In the genomic region with DNA sequence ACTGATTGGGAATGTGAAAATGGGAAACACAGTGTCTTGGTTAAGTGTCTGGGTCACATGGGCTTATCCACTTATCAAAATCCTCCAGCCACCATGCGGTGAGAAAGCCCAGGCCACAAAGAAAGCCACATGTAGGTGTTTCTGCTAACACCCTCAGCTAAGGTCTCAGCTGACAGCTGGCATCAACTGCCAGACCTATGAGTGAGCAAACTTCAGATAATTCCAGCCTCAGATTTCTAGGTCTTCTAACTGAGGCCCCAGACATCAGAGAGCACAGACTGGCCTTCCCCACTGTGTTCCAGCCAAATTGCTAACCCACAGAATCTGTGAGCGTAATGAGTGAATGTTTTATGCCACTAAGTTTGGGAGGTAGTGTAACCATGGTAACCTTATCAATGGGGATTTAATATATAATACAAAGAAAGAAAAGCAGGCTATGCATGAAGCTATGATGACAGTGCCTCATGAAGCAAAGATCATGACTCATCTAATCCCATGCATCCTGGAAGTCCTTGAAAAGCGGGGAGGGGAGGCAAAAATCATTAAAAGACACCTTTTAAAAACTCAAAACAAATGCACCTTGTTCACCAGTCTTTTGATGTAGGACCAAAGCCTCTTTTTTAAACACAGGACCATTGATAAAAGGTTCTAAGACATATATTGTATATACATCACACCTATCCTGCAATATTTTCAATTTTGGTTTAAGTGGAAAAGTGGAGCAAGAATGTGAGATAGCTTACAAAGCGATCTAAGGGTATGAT, we compare ENCODE assay signal across 8 cellular contexts. TPM values are rescaled to one million over a fixed set of nuclear protein-coding genes. Genes with fewer than 3 reads are reported as not detected.
DNase-seq lines count a peak whose midpoint lies in the region; ATAC-seq and TF ChIP-seq lines count a peak whose summit lies in the region.
"Not testable (repeated sequence)": the region's sequence is repeated elsewhere in the genome, so short reads cannot be mapped to it uniquely, and the experiment has no call there.

No MANE protein-coding gene starts in this region.

- H3K9me3 ChIP-seq in HUES48 (ENCODE audit: control insufficient read depth, insufficient read depth, low read length); upper lobe of right lung: not testable (repeated sequence)

- intact Hi-C loops in upper lobe of right lung (cut with DNase I): not testable (repeated sequence)

- not testable (repeated sequence) for H3K4me3 Mint-ChIP-seq in HFFc6; activated naive CD8-positive, alpha-beta T cell treated with anti-CD3 and anti-CD28 coated beads, Interleukin-2, amount 50 U/mL, for 24 hours; mesothelial cell of epicardium

- H3K4me1 ChIP-seq in HUES48 (ENCODE audit: control insufficient read depth, insufficient read depth, low read length); upper lobe of right lung: not testable (repeated sequence)
- peaks cover 14% of the 10 kb centered on the region for H3K4me1 ChIP-seq in foreskin keratinocyte

- peak overlapping the region; percentile 45 for H3K27ac ChIP-seq in HUES48 (ENCODE audit: low read depth, low read length)
- not testable (repeated sequence) for H3K27ac ChIP-seq in foreskin keratinocyte, upper lobe of right lung

- DNase-seq in HFFc6: peak; percentile 28
- DNase-seq in SW480 (ENCODE audit: low spot score): peak; percentile 81
- not testable (repeated sequence) for DNase-seq in activated naive CD8-positive, alpha-beta T cell treated with anti-CD3 and anti-CD28 coated beads, Interleukin-2, amount 50 U/mL, for 24 hours; mesothelial cell of epicardium (ENCODE audit: low spot score in 2 of 2, unreplicated experiment in 2 of 2); upper lobe of right lung
- DNase-seq in foreskin keratinocyte: peak in 1 of 2 donors; percentile 23

- H3K36me3 Mint-ChIP-seq in HFFc6 (ENCODE audit: low read depth): not testable (repeated sequence)
- H3K36me3 Mint-ChIP-seq in activated naive CD8-positive, alpha-beta T cell treated with anti-CD3 and anti-CD28 coated beads, Interleukin-2, amount 50 U/mL, for 24 hours (ENCODE audit: low read depth): peaks cover 13% of the 10 kb centered on the region
- peaks cover 16% of the 10 kb centered on the region for H3K36me3 Mint-ChIP-seq in mesothelial cell of epicardium

- peak; percentile 69 for ATAC-seq in GM18505 (IDR thresholded peaks at IDR 0.05; ENCODE audit: unreplicated experiment)
- ATAC-seq in activated naive CD8-positive, alpha-beta T cell treated with anti-CD3 and anti-CD28 coated beads, Interleukin-2, amount 50 U/mL, for 24 hours: peak; percentile 91
- peak; percentile 97 for ATAC-seq in foreskin keratinocyte
- peak; percentile 30 for ATAC-seq in upper lobe of right lung

- H3K27ac Mint-ChIP-seq in HFFc6: peak overlapping the region; percentile 71
- peak overlapping the region; percentile 69 for H3K27ac Mint-ChIP-seq in activated naive CD8-positive, alpha-beta T cell treated with anti-CD3 and anti-CD28 coated beads, Interleukin-2, amount 50 U/mL, for 24 hours
- H3K27ac Mint-ChIP-seq in mesothelial cell of epicardium: peak overlapping the region; percentile 85

- H3K27me3 Mint-ChIP-seq in HFFc6 (ENCODE audit: insufficient read depth); activated naive CD8-positive, alpha-beta T cell treated with anti-CD3 and anti-CD28 coated beads, Interleukin-2, amount 50 U/mL, for 24 hours; mesothelial cell of epicardium (ENCODE audit: low read depth): not testable (repeated sequence)

- not testable (repeated sequence) for H3K4me3 ChIP-seq in HUES48 (ENCODE audit: low read depth, low read length); upper lobe of right lung

- H3K36me3 ChIP-seq in HUES48 (ENCODE audit: control insufficient read depth, insufficient read depth, low read length) (peaks cover 38% of the 10 kb centered on the region), upper lobe of right lung (peaks cover 41% of the 10 kb centered on the region)

- H3K9me3 Mint-ChIP-seq in HFFc6; activated naive CD8-positive, alpha-beta T cell treated with anti-CD3 and anti-CD28 coated beads, Interleukin-2, amount 50 U/mL, for 24 hours; mesothelial cell of epicardium: not testable (repeated sequence)

- H3K9ac ChIP-seq in HUES48 (ENCODE audit: low read depth, low read length): not testable (repeated sequence)

- TF ChIP-seq POLR2A in GM18505 (IDR thresholded peaks at IDR 0.05; ENCODE audit: borderline replicate concordance, extremely low read depth, insufficient read depth, insufficient read length): not testable (repeated sequence)

- peaks cover 12% of the 10 kb centered on the region for H3K4me1 Mint-ChIP-seq in HFFc6 (ENCODE audit: low read depth)
- peaks cover 27% of the 10 kb centered on the region for H3K4me1 Mint-ChIP-seq in activated naive CD8-positive, alpha-beta T cell treated with anti-CD3 and anti-CD28 coated beads, Interleukin-2, amount 50 U/mL, for 24 hours
- not testable (repeated sequence) for H3K4me1 Mint-ChIP-seq in mesothelial cell of epicardium

- TF ChIP-seq CTCF in HFFc6 (IDR thresholded peaks at IDR 0.05); foreskin keratinocyte (conservative IDR thresholded peaks at IDR 0.05); mesothelial cell of epicardium (IDR thresholded peaks at IDR 0.05; ENCODE audit: unreplicated experiment); upper lobe of right lung (IDR thresholded peaks at IDR 0.05): not testable (repeated sequence)

- not testable (repeated sequence) for H3K27me3 ChIP-seq in HUES48 (ENCODE audit: control insufficient read depth, insufficient read depth, low read length); foreskin keratinocyte; upper lobe of right lung

RNA-seq across cellular contexts. Expression of a gene that starts 28.2 kb away (rescaled TPM):
- 1 to 10 TPM; 5.0 to 9.9 (median 7.8) TPM for total RNA-seq in HFFc6 (2021; fragmentation: NEBNext Ultra II Directional; extraction: Animal tissue kit (Norgen Biotek cat#: 25700))
- total RNA-seq in foreskin keratinocyte: 9.8 and 12.2 TPM in 2 replicates
- 8.7 and 9.0 TPM in 2 replicates for polyA plus RNA-seq in foreskin keratinocyte
- total RNA-seq in mesothelial cell of epicardium: 22.9 to 27.2 TPM (median 24.1 TPM) in 3 replicates
- 11.7 TPM for total RNA-seq in upper lobe of right lung

RNA-seq across cellular contexts. Expression of a gene that starts 58.7 kb away (rescaled TPM):
- total RNA-seq in HFFc6 (2021; fragmentation: NEBNext Ultra II Directional; extraction: Animal tissue kit (Norgen Biotek cat#: 25700)): not detected
- total RNA-seq in foreskin keratinocyte: 0.07 TPM in 1 of 2 replicates, not detected in the other
- 0.01 and 0.02 TPM in 2 replicates for polyA plus RNA-seq in foreskin keratinocyte
- 4.3 to 5.1 TPM (median 4.9 TPM) in 3 replicates for total RNA-seq in mesothelial cell of epicardium
- 0.52 TPM for total RNA-seq in upper lobe of right lung

Comparison
In these comparisons a context has a peak if more than half of its experiments do, and no peak if none do; other contexts are left out.
1. ATAC-seq: peak in every context shown above with its lines; median percentile 97 in foreskin keratinocyte; 91 in activated naive CD8-positive, alpha-beta T cell treated with anti-CD3 and anti-CD28 coated beads, Interleukin-2, amount 50 U/mL, for 24 hours; 69 in GM18505; 30 in upper lobe of right lung.